Comparison of ENCODE assay signal across 9 cellular contexts in genomic region chr1:227733751-227734545, GRCh38. TPM values are rescaled to one million over a fixed set of nuclear protein-coding genes. Genes with fewer than 3 reads are reported as not detected.
DNase-seq lines count a peak whose midpoint lies in the region; ATAC-seq and TF ChIP-seq lines count a peak whose summit lies in the region.
"Had no signal": no experiment of that assay in that cellular context is flagged by ENCODE, and none has a peak within 500 bp of the region (broad histone marks: within the 10 kb centered on the region; RNA-seq: fewer than 3 reads in every experiment).

No MANE protein-coding gene starts in this region.

- POLR2A ChIA-PET in PC-9 (lab: Charles Lee; ENCODE audit: unreplicated experiment), result interaction anchor here (0.6 kb wide), 1 partner anchor 568 kb away, joined by 11 read pairs; no protein-coding TSS in a partner anchor

- H3K9me3 ChIP-seq in PC-9 (ENCODE audit: insufficient read depth, low read depth), result no peaks in the 10 kb centered on the region
- no peaks in the 10 kb centered on the region for H3K9me3 ChIP-seq in osteoblast (ENCODE audit: low read depth, low read length)
- H3K9me3 ChIP-seq: neutrophil had no signal

- H3K4me2 ChIP-seq in PC-9 (peak overlapping the region; percentile 91), osteoblast (ENCODE audit: insufficient read depth, low read length) (peak overlapping the region; percentile 90)

- H3K4me3 ChIP-seq in PC-9 (peak overlapping the region; percentile 99), epithelial cell of proximal tubule (ENCODE audit: low read depth, low read length) (peak overlapping the region; percentile 94), osteoblast (ENCODE audit: insufficient read depth, low read length) (peak overlapping the region; percentile 93)

- H4K20me1 ChIP-seq in PC-9 (ENCODE audit: insufficient read depth) (peaks cover 10% of the 10 kb centered on the region; the same call in 1 of the 2 replicates), osteoblast (ENCODE audit: insufficient read depth, low read length) (peaks cover 41% of the 10 kb centered on the region)

- ATAC-seq in HG03378 (IDR thresholded peaks at IDR 0.05; ENCODE audit: unreplicated experiment), result no peak

- CTCF ChIA-PET in PC-9 (lab: Charles Lee), result interaction anchor here (0.6 kb wide), 1 partner anchor 32 kb away, joined by 9 read pairs; no protein-coding TSS in a partner anchor

- H3K36me3 ChIP-seq in PC-9 (ENCODE audit: low read depth) (no peaks in the 10 kb centered on the region), osteoblast (ENCODE audit: insufficient read depth, low read length) (peaks cover 15% of the 10 kb centered on the region)

- no peak overlapping the region for H3K27ac ChIP-seq in PC-9
- H3K27ac ChIP-seq in osteoblast (ENCODE audit: low read depth, low read length), result peak overlapping the region; percentile 61

- TF ChIP-seq CTCF in PC-9 (conservative IDR thresholded peaks at IDR 0.05) (no peak), epithelial cell of proximal tubule (conservative IDR thresholded peaks at IDR 0.05; ENCODE audit: low read depth, low read length) (no peak), osteoblast (IDR thresholded peaks at IDR 0.05; ENCODE audit: extremely low read depth, low read depth, low read length) (no peak)

- no TSS peak for BruUV-seq in PC-9 (replicated peaks; lab: Mats Ljungman, UMichigan)

- H3K79me2 ChIP-seq in PC-9 (ENCODE audit: low read depth) (peaks cover 55% of the 10 kb centered on the region), osteoblast (ENCODE audit: insufficient read depth, low read length) (peaks cover 61% of the 10 kb centered on the region)

- no peaks in the 10 kb centered on the region for H3K9me2 ChIP-seq in PC-9 (ENCODE audit: insufficient read depth)

- intact Hi-C loops in PC-9 (cut with micrococcal nuclease; ENCODE audit: unreplicated experiment), result no loop called here

- DNase-seq in COLO668 (lab: John Stamatoyannopoulos, UW; ENCODE audit: unreplicated experiment) (peak; percentile 18), PC-9 (peak; percentile 50 to 63), epithelial cell of proximal tubule (ENCODE audit: low read depth) (no peak), osteoblast (ENCODE audit: insufficient read length, low spot score, missing footprints) (peak; percentile 48), cortex of kidney (lab: John Stamatoyannopoulos, UW) (no peak), MV-4-11 (lab: John Stamatoyannopoulos, UW) (no peak), middle frontal gyrus (ENCODE audit: extremely low spot score, low spot score) (no peak)

- H3K4me1 ChIP-seq in PC-9 (replicated peaks; ENCODE audit: insufficient read depth) (peaks cover 17% of the 10 kb centered on the region), osteoblast (ENCODE audit: insufficient read depth, low read length) (peaks cover 13% of the 10 kb centered on the region)

- H2AFZ ChIP-seq in PC-9, result peak overlapping the region; percentile 100
- H2AFZ ChIP-seq in osteoblast (ENCODE audit: low read length), result peak overlapping the region; percentile 90

- H3K27me3 ChIP-seq in PC-9 (ENCODE audit: insufficient read depth, low read depth), result no peaks in the 10 kb centered on the region
- H3K27me3 ChIP-seq in osteoblast (ENCODE audit: insufficient read depth, low read length), result no peaks in the 10 kb centered on the region

- H3F3A ChIP-seq in PC-9 (ENCODE audit: insufficient read depth, low read depth), result peaks cover 10% of the 10 kb centered on the region; the same call in 1 of the 2 replicates

RNA-seq across cellular contexts. Expression of gene JMJD4, which starts 1.2 kb away (rescaled TPM):
- total RNA-seq in PC-9 (2021) (15.1 and 20.9 TPM in 2 replicates), epithelial cell of proximal tubule (13.5 and 28.2 TPM in 2 replicates), osteoblast (27.5 and 30.4 TPM in 2 replicates)

RNA-seq across cellular contexts. Expression of gene SNAP47, which starts 1.3 kb away (rescaled TPM):
- total RNA-seq in PC-9 (2021) (66.3 and 70.2 TPM in 2 replicates), epithelial cell of proximal tubule (36.3 and 40.7 TPM in 2 replicates), osteoblast (47.7 and 51.4 TPM in 2 replicates)

Comparison
In these comparisons a context has a peak if more than half of its experiments do, and no peak if none do; other contexts are left out.
1. DNase-seq: peak in COLO668 (single experiment), PC-9 (2 of 2) and osteoblast (single experiment); none in epithelial cell of proximal tubule (single experiment), cortex of kidney (single experiment), MV-4-11 (single experiment) and middle frontal gyrus (single experiment).
2. Peak in every context shown above with its lines, with median percentiles within 50 percentile points of each other: H3K4me3 ChIP-seq.